ENCODE assay signal across 33 cellular contexts in the genomic region with DNA sequence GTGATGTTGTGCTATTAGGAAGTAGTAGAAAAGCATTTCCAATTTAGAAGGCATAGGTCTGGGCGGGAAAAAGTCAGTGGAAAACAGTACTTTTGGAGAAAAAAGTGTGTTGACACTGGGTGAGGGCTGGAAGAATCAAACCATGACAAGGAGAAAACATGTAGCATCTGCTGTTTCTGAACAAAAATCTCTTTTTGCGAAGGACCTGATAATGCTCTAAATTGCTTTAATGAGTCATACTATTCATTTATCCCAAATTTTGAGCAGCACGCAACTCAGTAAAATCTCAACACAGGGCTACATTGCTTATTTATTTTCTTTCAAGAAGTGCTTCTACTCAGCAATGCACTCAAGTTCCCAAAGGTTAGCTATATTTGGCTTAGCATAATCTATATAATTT.
"Had no signal": no experiment of that assay in that cellular context is flagged by ENCODE, and none has a peak within 500 bp of the region (broad histone marks: within the 10 kb centered on the region; RNA-seq: fewer than 3 reads in every experiment).

No MANE protein-coding gene starts in this region.

- H3K9me3 ChIP-seq: Peyer's patch, SJSA1, SK-N-SH had no signal

- H3K27ac ChIP-seq: brain microvascular endothelial cell, Peyer's patch, RWPE1, SJSA1 had no signal

- H3K36me3 Mint-ChIP-seq: activated naive CD8-positive, alpha-beta T cell treated with anti-CD3 and anti-CD28 coated beads for 36 hours had no signal

- H3K27me3 Mint-ChIP-seq: activated CD4-positive, alpha-beta T cell treated with anti-CD3 and anti-CD28 coated beads, Interleukin-2, amount 10 ng/mL, durations not matched to agents 24 days and 14 days; activated T-helper 17 cell treated with anti-CD3 and anti-CD28 coated beads, Interleukin-2, amount 50 U/mL, for 72 hours had no signal

- H3K4me3 ChIP-seq: Peyer's patch, SJSA1 had no signal

- H3K4me1 Mint-ChIP-seq: activated CD4-positive, alpha-beta T cell treated with anti-CD3 and anti-CD28 coated beads, Interleukin-2, amount 10 ng/mL, durations not matched to agents 24 days and 14 days; activated naive CD8-positive, alpha-beta T cell treated with anti-CD3 and anti-CD28 coated beads for 36 hours; activated T-helper 17 cell treated with anti-CD3 and anti-CD28 coated beads, Interleukin-2, amount 50 U/mL, for 72 hours had no signal

- H3K27me3 ChIP-seq: brain microvascular endothelial cell, Peyer's patch, SJSA1 had no signal

- ATAC-seq: activated CD8-positive, alpha-beta T cell treated with anti-CD3 and anti-CD28 coated beads for 36 hours; activated T-cell treated with anti-CD3 and anti-CD28 coated beads, Interleukin-2, amount 50 U/mL, for 72 hours; activated T-helper 17 cell treated with anti-CD3 and anti-CD28 coated beads, Interleukin-2, amount 50 U/mL, for 72 hours; PC-3 had no signal

- H3K4me1 ChIP-seq: Peyer's patch, SJSA1 had no signal

- H3K27ac Mint-ChIP-seq: activated CD4-positive, alpha-beta T cell treated with anti-CD3 and anti-CD28 coated beads, Interleukin-2, amount 10 ng/mL, durations not matched to agents 24 days and 14 days; activated CD8-positive, alpha-beta T cell treated with anti-CD3 and anti-CD28 coated beads for 36 hours; activated naive CD8-positive, alpha-beta T cell treated with anti-CD3 and anti-CD28 coated beads for 36 hours; activated T-cell treated with anti-CD3 and anti-CD28 coated beads, Interleukin-2, amount 50 U/mL, for 72 hours; activated T-helper 17 cell treated with anti-CD3 and anti-CD28 coated beads, Interleukin-2, amount 50 U/mL, for 72 hours; T-helper 1 cell treated with Interleukin-12 subunit alpha and Interleukin-12 subunit beta and Interleukin-4 antibody, amounts not matched to agents 30 μg/mL and 1 μg/mL, for 36 hours; T-helper 2 cell treated with Interferon-gamma antibody and Interleukin-4, amounts not matched to agents 5 μg/mL and 100 μg/mL, for 36 hours had no signal

- DNase-seq: activated CD4-positive, alpha-beta T cell treated with anti-CD3 and anti-CD28 coated beads, Interleukin-2, amount 10 ng/mL, durations not matched to agents 24 days and 14 days; activated CD4-positive, alpha-beta T cell treated with anti-CD3 and anti-CD28 coated beads, Interleukin-2, amount 50 U/mL, for 4 hours; activated CD8-positive, alpha-beta T cell treated with anti-CD3 and anti-CD28 coated beads for 36 hours; activated effector memory CD4-positive, alpha-beta T cell treated with anti-CD3 and anti-CD28 coated beads, Interleukin-2, amount 50 U/mL, for 16 hours; activated naive CD4-positive, alpha-beta T cell; activated naive CD4-positive, alpha-beta T cell treated with anti-CD3 and anti-CD28 coated beads, Interleukin-2, amount 50 U/mL, for 16 hours; activated naive CD8-positive, alpha-beta T cell treated with anti-CD3 and anti-CD28 coated beads for 36 hours; activated T-cell treated with anti-CD3 and anti-CD28 coated beads, Interleukin-2, amount 50 U/mL, for 1 hour; activated T-cell treated with anti-CD3 and anti-CD28 coated beads, Interleukin-2, amount 50 U/mL, for 72 hours; amniotic stem cell; aorta; brain microvascular endothelial cell; KG1; MM.1S; MV-4-11; NCI-H1092; NCI-H1436 treated with DMSO at 0.1 percent for 48 hours; NCI-H1694 treated with DMSO at 0.1 percent for 48 hours; NCI-H2029; NCI-H2171; NCI-H510A; NCI-H526; NCI-H748 treated with DMSO at 0.1 percent for 48 hours; NK-92 treated with Interleukin-12 subunit alpha and Interleukin-12 subunit beta, amount 100 ng/mL, for 24 hours; Peyer's patch; SHP77; SK-N-SH had no signal

- H3K9me3 Mint-ChIP-seq: activated CD4-positive, alpha-beta T cell treated with anti-CD3 and anti-CD28 coated beads, Interleukin-2, amount 10 ng/mL, durations not matched to agents 24 days and 14 days; activated CD8-positive, alpha-beta T cell treated with anti-CD3 and anti-CD28 coated beads for 36 hours; activated naive CD8-positive, alpha-beta T cell treated with anti-CD3 and anti-CD28 coated beads for 36 hours; activated T-cell treated with anti-CD3 and anti-CD28 coated beads, Interleukin-2, amount 50 U/mL, for 72 hours; activated T-helper 17 cell treated with anti-CD3 and anti-CD28 coated beads, Interleukin-2, amount 50 U/mL, for 72 hours; T-helper 1 cell treated with Interleukin-12 subunit alpha and Interleukin-12 subunit beta and Interleukin-4 antibody, amounts not matched to agents 30 μg/mL and 1 μg/mL, for 36 hours; T-helper 2 cell treated with Interferon-gamma antibody and Interleukin-4, amounts not matched to agents 5 μg/mL and 100 μg/mL, for 36 hours had no signal

- H3K4me3 Mint-ChIP-seq: activated CD4-positive, alpha-beta T cell treated with anti-CD3 and anti-CD28 coated beads, Interleukin-2, amount 10 ng/mL, durations not matched to agents 24 days and 14 days; activated CD8-positive, alpha-beta T cell treated with anti-CD3 and anti-CD28 coated beads for 36 hours; activated naive CD8-positive, alpha-beta T cell treated with anti-CD3 and anti-CD28 coated beads for 36 hours; activated T-cell treated with anti-CD3 and anti-CD28 coated beads, Interleukin-2, amount 50 U/mL, for 72 hours; activated T-helper 17 cell treated with anti-CD3 and anti-CD28 coated beads, Interleukin-2, amount 50 U/mL, for 72 hours; T-helper 1 cell treated with Interleukin-12 subunit alpha and Interleukin-12 subunit beta and Interleukin-4 antibody, amounts not matched to agents 30 μg/mL and 1 μg/mL, for 36 hours; T-helper 2 cell treated with Interferon-gamma antibody and Interleukin-4, amounts not matched to agents 5 μg/mL and 100 μg/mL, for 36 hours had no signal

- H3K36me3 ChIP-seq: brain microvascular endothelial cell, Peyer's patch, SJSA1 had no signal
